9 cellular contexts compared by ENCODE assay signal in genomic region chr1:65393345-65393744, GRCh38. TPM values are rescaled to one million over a fixed set of nuclear protein-coding genes. Genes with fewer than 3 reads are reported as not detected.
DNase-seq lines count a peak whose midpoint lies in the region; ATAC-seq and TF ChIP-seq lines count a peak whose summit lies in the region.
"Had no signal": no experiment of that assay in that cellular context is flagged by ENCODE, and none has a peak within 500 bp of the region (broad histone marks: within the 10 kb centered on the region; RNA-seq: fewer than 3 reads in every experiment).

No MANE protein-coding gene starts in this region.

- no peak overlapping the region for H3K27ac ChIP-seq in testis

- H3K36me3 ChIP-seq in adipocyte (ENCODE audit: control insufficient read depth, insufficient read depth, low read length, severe bottlenecking) (peaks cover 23% of the 10 kb centered on the region), testis (ENCODE audit: low read depth, missing control alignments) (no peaks in the 10 kb centered on the region)

- no peak for TF ChIP-seq POLR2A in testis (IDR thresholded peaks at IDR 0.05)

- TF ChIP-seq CTCF in testis (IDR thresholded peaks at IDR 0.05) = no peak

- H3K4me3 ChIP-seq in adipocyte (ENCODE audit: low read length) (no peak overlapping the region), testis (no peak overlapping the region)

- H3K4me1 ChIP-seq in adipocyte (ENCODE audit: control insufficient read depth, insufficient read depth, low read length) (peaks cover 15% of the 10 kb centered on the region), testis (no peaks in the 10 kb centered on the region)

- H3K27me3 ChIP-seq in adipocyte (replicated peaks; ENCODE audit: control insufficient read depth, insufficient read depth, low read length) = no peaks in the 10 kb centered on the region
- no peaks in the 10 kb centered on the region for H3K27me3 ChIP-seq in testis

- peak; percentile 11 for DNase-seq in ACHN
- DNase-seq in adipocyte (ENCODE audit: low read depth) = peak; percentile 58
- DNase-seq in mucosa of gallbladder (ENCODE audit: low spot score) = no peak
- DNase-seq in cardiac septum (ENCODE audit: low spot score) = no peak
- no peak for DNase-seq in NCI-H1092 (lab: John Stamatoyannopoulos, UW)
- DNase-seq in testis = no peak

- H3K9me3 ChIP-seq in adipocyte (ENCODE audit: control insufficient read depth, low read length) = no peaks in the 10 kb centered on the region
- H3K9me3 ChIP-seq in testis = no peaks in the 10 kb centered on the region

- WGBS in testis, 2 donors = 94 to 99% methylated on average over 2 of the region's 2 CpGs

- H3K9ac ChIP-seq in adipocyte (ENCODE audit: low read length) = no peak overlapping the region

- in situ Hi-C loops in ACHN (cut with HindIII; ENCODE audit: low pct_ligation_motif_present, low pct_unique_long_range_greater_than_20kb, low sequenced_read_pairs) = no loop called here

- intact Hi-C loops in cardiac septum (cut with DNase I) = no loop called here
- intact Hi-C loops in testis (cut with DNase I; ENCODE audit: low total_unique reads) = no loop called here

- ATAC-seq in GM19372 (IDR thresholded peaks at IDR 0.05; ENCODE audit: low read depth, unreplicated experiment) (peak; percentile 61), HG03342 (IDR thresholded peaks at IDR 0.05; ENCODE audit: unreplicated experiment) (peak; percentile 91)
- ATAC-seq: naive thymus-derived CD4-positive, alpha-beta T cell had no signal

RNA-seq across cellular contexts. Expression of gene LEPR, which starts 27.1 kb away (rescaled TPM):
- total RNA-seq in mucosa of gallbladder (13.1 TPM), cardiac septum (8.0 TPM), testis (1 to 10 TPM; 8.5 to 9.1 TPM)
- 4.9 TPM for polyA plus RNA-seq in testis (ENCODE audit: insufficient read depth, low read depth, low replicate concordance)

RNA-seq across cellular contexts. Expression of gene LEPROT, which starts 27.1 kb away (rescaled TPM):
- total RNA-seq in mucosa of gallbladder (67.6 TPM), cardiac septum (54.9 TPM), testis (10 to 100 TPM; 55.0 to 58.0 TPM)
- polyA plus RNA-seq in testis (ENCODE audit: insufficient read depth, low read depth, low replicate concordance) = 38.0 TPM

Comparison
In these comparisons a context has a peak if more than half of its experiments do, and no peak if none do; other contexts are left out.
1. DNase-seq: peak in ACHN (single experiment) and adipocyte (single experiment); none in mucosa of gallbladder (single experiment), cardiac septum (single experiment), NCI-H1092 (single experiment) and testis (single experiment).